In genomic region chr12:115088995-115089841, GRCh38 we compare ENCODE assay signal across 1 cellular context.
TF ChIP-seq lines count a peak whose summit lies in the region.

No MANE protein-coding gene starts in this region.

TF ChIP-seq in HepG2, 621 proteins besides CTCF, POLR2A, EP300 and RAD21 (continued from another document):
- TF ChIP-seq, protein P1, sequence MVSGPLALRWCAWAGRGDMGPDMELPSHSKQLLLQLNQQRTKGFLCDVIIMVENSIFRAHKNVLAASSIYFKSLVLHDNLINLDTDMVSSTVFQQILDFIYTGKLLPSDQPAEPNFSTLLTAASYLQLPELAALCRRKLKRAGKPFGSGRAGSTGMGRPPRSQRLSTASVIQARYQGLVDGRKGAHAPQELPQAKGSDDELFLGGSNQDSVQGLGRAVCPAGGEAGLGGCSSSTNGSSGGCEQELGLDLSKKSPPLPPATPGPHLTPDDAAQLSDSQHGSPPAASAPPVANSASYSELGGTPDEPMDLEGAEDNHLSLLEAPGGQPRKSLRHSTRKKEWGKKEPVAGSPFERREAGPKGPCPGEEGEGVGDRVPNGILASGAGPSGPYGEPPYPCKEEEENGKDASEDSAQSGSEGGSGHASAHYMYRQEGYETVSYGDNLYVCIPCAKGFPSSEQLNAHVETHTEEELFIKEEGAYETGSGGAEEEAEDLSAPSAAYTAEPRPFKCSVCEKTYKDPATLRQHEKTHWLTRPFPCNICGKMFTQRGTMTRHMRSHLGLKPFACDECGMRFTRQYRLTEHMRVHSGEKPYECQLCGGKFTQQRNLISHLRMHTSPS (CRISPR knock-in tag; IDR thresholded peaks at IDR 0.05; ENCODE audit: low read depth): peak; percentile 42; the same call in 1 of the 2 replicates
- TF ChIP-seq ZFP36 (IDR thresholded peaks at IDR 0.05; ENCODE audit: borderline replicate concordance, low read depth, low read length, partially characterized antibody) (no peak), ZNF3 (CRISPR knock-in tag; IDR thresholded peaks at IDR 0.05) (no peak), ZNF782 (CRISPR knock-in tag; IDR thresholded peaks at IDR 0.05; ENCODE audit: borderline replicate concordance) (no peak), ZNF629 (CRISPR knock-in tag; conservative IDR thresholded peaks at IDR 0.05) (peak; percentile 67), ZNF761 (CRISPR knock-in tag; conservative IDR thresholded peaks at IDR 0.05) (peak; percentile 78; the same call in 1 of the 2 replicates), SIN3A (IDR thresholded peaks at IDR 0.05; ENCODE audit: borderline replicate concordance, low read depth, low read length) (no peak)
- TF ChIP-seq, protein P2, sequence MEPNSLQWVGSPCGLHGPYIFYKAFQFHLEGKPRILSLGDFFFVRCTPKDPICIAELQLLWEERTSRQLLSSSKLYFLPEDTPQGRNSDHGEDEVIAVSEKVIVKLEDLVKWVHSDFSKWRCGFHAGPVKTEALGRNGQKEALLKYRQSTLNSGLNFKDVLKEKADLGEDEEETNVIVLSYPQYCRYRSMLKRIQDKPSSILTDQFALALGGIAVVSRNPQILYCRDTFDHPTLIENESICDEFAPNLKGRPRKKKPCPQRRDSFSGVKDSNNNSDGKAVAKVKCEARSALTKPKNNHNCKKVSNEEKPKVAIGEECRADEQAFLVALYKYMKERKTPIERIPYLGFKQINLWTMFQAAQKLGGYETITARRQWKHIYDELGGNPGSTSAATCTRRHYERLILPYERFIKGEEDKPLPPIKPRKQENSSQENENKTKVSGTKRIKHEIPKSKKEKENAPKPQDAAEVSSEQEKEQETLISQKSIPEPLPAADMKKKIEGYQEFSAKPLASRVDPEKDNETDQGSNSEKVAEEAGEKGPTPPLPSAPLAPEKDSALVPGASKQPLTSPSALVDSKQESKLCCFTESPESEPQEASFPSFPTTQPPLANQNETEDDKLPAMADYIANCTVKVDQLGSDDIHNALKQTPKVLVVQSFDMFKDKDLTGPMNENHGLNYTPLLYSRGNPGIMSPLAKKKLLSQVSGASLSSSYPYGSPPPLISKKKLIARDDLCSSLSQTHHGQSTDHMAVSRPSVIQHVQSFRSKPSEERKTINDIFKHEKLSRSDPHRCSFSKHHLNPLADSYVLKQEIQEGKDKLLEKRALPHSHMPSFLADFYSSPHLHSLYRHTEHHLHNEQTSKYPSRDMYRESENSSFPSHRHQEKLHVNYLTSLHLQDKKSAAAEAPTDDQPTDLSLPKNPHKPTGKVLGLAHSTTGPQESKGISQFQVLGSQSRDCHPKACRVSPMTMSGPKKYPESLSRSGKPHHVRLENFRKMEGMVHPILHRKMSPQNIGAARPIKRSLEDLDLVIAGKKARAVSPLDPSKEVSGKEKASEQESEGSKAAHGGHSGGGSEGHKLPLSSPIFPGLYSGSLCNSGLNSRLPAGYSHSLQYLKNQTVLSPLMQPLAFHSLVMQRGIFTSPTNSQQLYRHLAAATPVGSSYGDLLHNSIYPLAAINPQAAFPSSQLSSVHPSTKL (CRISPR knock-in tag; IDR thresholded peaks at IDR 0.05): peak; percentile 97
TF ChIP-seq in HepG2: peak in this region for 320.
